ENCODE assay signal across 10 cellular contexts in genomic region chr11:114440971-114441810, GRCh38. TPM values are rescaled to one million over a fixed set of nuclear protein-coding genes. Genes with fewer than 3 reads are reported as not detected.
DNase-seq lines count a peak whose midpoint lies in the region; ATAC-seq, FAIRE-seq and TF ChIP-seq lines count a peak whose summit lies in the region.
"Had no signal": no experiment of that assay in that cellular context is flagged by ENCODE, and none has a peak within 500 bp of the region (broad histone marks: within the 10 kb centered on the region; RNA-seq: fewer than 3 reads in every experiment).

No MANE protein-coding gene starts in this region.

- POLR2A ChIA-PET in naive thymus-derived CD8-positive, alpha-beta T cell (lab: Charles Lee), result interaction anchor here (1.4 kb wide), 1 partner anchor 41 kb away, joined by 5 read pairs; the partner anchor contains the start of genes C11orf71 and RBM7

- H3K4me2 ChIP-seq in astrocyte (ENCODE audit: low read length), result peak overlapping the region; percentile 85

- H3K4me1 Mint-ChIP-seq in Calu3 (ENCODE audit: low read depth, unreplicated experiment), result peaks cover 28% of the 10 kb centered on the region
- H3K4me1 Mint-ChIP-seq in astrocyte (ENCODE audit: low read depth, unreplicated experiment), result peaks cover 45% of the 10 kb centered on the region
- peaks cover 14 to 34% (median 31%) of the 10 kb centered on the region in 4 donors for H3K4me1 Mint-ChIP-seq in naive thymus-derived CD8-positive, alpha-beta T cell

- no peak for ATAC-seq in naive thymus-derived CD8-positive, alpha-beta T cell
- ATAC-seq in GM19397 (IDR thresholded peaks at IDR 0.05; ENCODE audit: unreplicated experiment), result no peak
- ATAC-seq: activated naive CD4-positive, alpha-beta T cell treated with anti-CD3 and anti-CD28 coated beads, Interleukin-2, amount 50 U/mL, for 72 hours had no signal

- H3K27me3 Mint-ChIP-seq in Calu3 (ENCODE audit: unreplicated experiment) (no peaks in the 10 kb centered on the region), astrocyte (ENCODE audit: low read depth, unreplicated experiment) (no peaks in the 10 kb centered on the region)
- H3K27me3 Mint-ChIP-seq in naive thymus-derived CD8-positive, alpha-beta T cell, result no peaks in the 10 kb centered on the region

- no peak for DNase-seq in Calu3
- peak; percentile 75 for DNase-seq in LNCaP clone FGC (ENCODE audit: low read depth)
- DNase-seq in astrocyte (ENCODE audit: low read depth), result no peak
- no peak for DNase-seq in naive thymus-derived CD8-positive, alpha-beta T cell
- no peak for DNase-seq in NOMO-1 (lab: John Stamatoyannopoulos, UW; ENCODE audit: unreplicated experiment in 2 of 2)
- no peak for DNase-seq in Ammon's horn (ENCODE audit: low spot score)
- no peak for DNase-seq in COLO668 (lab: John Stamatoyannopoulos, UW; ENCODE audit: unreplicated experiment)

- BruUV-seq in Calu3 (replicated peaks; lab: Mats Ljungman, UMichigan), result TSS peak; percentile 22

- H3K9me3 Mint-ChIP-seq in Calu3 (ENCODE audit: low read depth, unreplicated experiment) (no peaks in the 10 kb centered on the region), astrocyte (ENCODE audit: unreplicated experiment) (no peaks in the 10 kb centered on the region)
- no peaks in the 10 kb centered on the region for H3K9me3 Mint-ChIP-seq in naive thymus-derived CD8-positive, alpha-beta T cell
- H3K9me3 Mint-ChIP-seq: activated naive CD4-positive, alpha-beta T cell treated with anti-CD3 and anti-CD28 coated beads, Interleukin-2, amount 50 U/mL, for 72 hours had no signal

- intact Hi-C loops in Calu3 (cut with micrococcal nuclease; ENCODE audit: unreplicated experiment), result no loop called here

- H3K27ac Mint-ChIP-seq in Calu3 (ENCODE audit: unreplicated experiment) (no peak overlapping the region), astrocyte (ENCODE audit: unreplicated experiment) (no peak overlapping the region)
- H3K27ac Mint-ChIP-seq in naive thymus-derived CD8-positive, alpha-beta T cell, result peak overlapping the region in 4 of 10 donors; percentile 10 to 47 (median 26)

- peak overlapping the region; percentile 100 for H3K4me3 Mint-ChIP-seq in Calu3 (ENCODE audit: low read depth, unreplicated experiment)
- H3K4me3 Mint-ChIP-seq in astrocyte (ENCODE audit: unreplicated experiment), result peak overlapping the region; percentile 96
- H3K4me3 Mint-ChIP-seq in naive thymus-derived CD8-positive, alpha-beta T cell, result peak overlapping the region in 8 of 10 donors; percentile 0 to 67 (median 33)

- H3K4me3 ChIP-seq in LNCaP clone FGC (ENCODE audit: low read depth, low read length), result peak overlapping the region; percentile 95
- peak overlapping the region; percentile 77 for H3K4me3 ChIP-seq in astrocyte (ENCODE audit: insufficient read depth, low read depth, low read length)

- H3K27ac ChIP-seq in astrocyte (ENCODE audit: low read depth, low read length), result peak overlapping the region; percentile 94

- no peaks in the 10 kb centered on the region for H3K27me3 ChIP-seq in astrocyte (ENCODE audit: insufficient read depth, low read length)
- H3K27me3 ChIP-seq: tibial nerve had no signal

- H3K36me3 Mint-ChIP-seq in Calu3 (ENCODE audit: insufficient read depth, unreplicated experiment) (peaks cover 26% of the 10 kb centered on the region), astrocyte (ENCODE audit: low read depth, unreplicated experiment) (peaks cover 8% of the 10 kb centered on the region)
- H3K36me3 Mint-ChIP-seq in naive thymus-derived CD8-positive, alpha-beta T cell, result peaks cover 1 to 21% (median 4%) of the 10 kb centered on the region in 3 donors

- no peak for TF ChIP-seq CTCF in Calu3 (IDR thresholded peaks at IDR 0.05; ENCODE audit: unreplicated experiment)
- no peak for TF ChIP-seq CTCF in LNCaP clone FGC (IDR thresholded peaks at IDR 0.05; ENCODE audit: control insufficient read depth, extremely low read depth, insufficient read depth)
- TF ChIP-seq CTCF in astrocyte (IDR thresholded peaks at IDR 0.05; ENCODE audit: insufficient read depth, low read depth, low read length), result no peak

- H3K9me3 ChIP-seq in astrocyte (ENCODE audit: insufficient read depth, low read depth, low read length), result no peaks in the 10 kb centered on the region
- H3K9me3 ChIP-seq: tibial nerve had no signal

- CTCF ChIA-PET in Calu3 (lab: Charles Lee), result no interaction called here

- H3K9ac ChIP-seq in astrocyte (ENCODE audit: low read length), result peak overlapping the region; percentile 97

- H3K36me3 ChIP-seq in astrocyte (ENCODE audit: insufficient read depth, low read length), result peaks cover 15% of the 10 kb centered on the region

- H4K20me1 ChIP-seq in astrocyte (ENCODE audit: insufficient read depth, low read length), result peaks cover 45% of the 10 kb centered on the region

- FAIRE-seq in astrocyte (lab: Jason Lieb, UNC), result no peak

- H3K79me2 ChIP-seq in astrocyte (ENCODE audit: insufficient read depth, low read length), result peaks cover 70% of the 10 kb centered on the region

- peaks cover 16% of the 10 kb centered on the region for H3K4me1 ChIP-seq in astrocyte (ENCODE audit: insufficient read depth, low read length)

- H2AFZ ChIP-seq in astrocyte (ENCODE audit: low read depth, low read length), result no peak overlapping the region

RNA-seq across cellular contexts. Expression of gene REXO2, which starts 1.9 kb away (rescaled TPM):
- total RNA-seq in Calu3 (2022) (69.1 and 74.2 TPM in 2 replicates), astrocyte (179 and 181 TPM in 2 replicates)
- 10 to 100 TPM; 60.6 to 65.0 TPM for total RNA-seq in naive thymus-derived CD8-positive, alpha-beta T cell
- 10 to 100 TPM; 45.8 to 49.5 (median 47.9) TPM for polyA plus RNA-seq in naive thymus-derived CD8-positive, alpha-beta T cell

RNA-seq across cellular contexts. Expression of gene RBM7, which starts 40.7 kb away (rescaled TPM):
- total RNA-seq in Calu3 (2022) (22.0 and 26.4 TPM in 2 replicates), astrocyte (49.3 and 50.5 TPM in 2 replicates)
- 10 to 100 TPM; 46.2 to 46.4 TPM for total RNA-seq in naive thymus-derived CD8-positive, alpha-beta T cell
- 10 to 100 TPM; 13.8 to 34.0 (median 20.3) TPM for polyA plus RNA-seq in naive thymus-derived CD8-positive, alpha-beta T cell

RNA-seq across cellular contexts. Expression of gene C11orf71, which starts 40.9 kb away (rescaled TPM):
- total RNA-seq in Calu3 (2022) (3.8 and 6.7 TPM in 2 replicates), astrocyte (2.2 and 2.9 TPM in 2 replicates)
- total RNA-seq in naive thymus-derived CD8-positive, alpha-beta T cell, result 10 to 100 TPM; 18.2 to 18.3 TPM
- 10 to 100 TPM; 11.8 to 19.2 (median 16.1) TPM for polyA plus RNA-seq in naive thymus-derived CD8-positive, alpha-beta T cell

Comparison
In these comparisons a context has a peak if more than half of its experiments do, and no peak if none do; other contexts are left out.
1. H3K4me3 Mint-ChIP-seq: peak in every context shown above with its lines; median percentile 100 in Calu3; 96 in astrocyte; 33 in naive thymus-derived CD8-positive, alpha-beta T cell.